In the genomic region with DNA sequence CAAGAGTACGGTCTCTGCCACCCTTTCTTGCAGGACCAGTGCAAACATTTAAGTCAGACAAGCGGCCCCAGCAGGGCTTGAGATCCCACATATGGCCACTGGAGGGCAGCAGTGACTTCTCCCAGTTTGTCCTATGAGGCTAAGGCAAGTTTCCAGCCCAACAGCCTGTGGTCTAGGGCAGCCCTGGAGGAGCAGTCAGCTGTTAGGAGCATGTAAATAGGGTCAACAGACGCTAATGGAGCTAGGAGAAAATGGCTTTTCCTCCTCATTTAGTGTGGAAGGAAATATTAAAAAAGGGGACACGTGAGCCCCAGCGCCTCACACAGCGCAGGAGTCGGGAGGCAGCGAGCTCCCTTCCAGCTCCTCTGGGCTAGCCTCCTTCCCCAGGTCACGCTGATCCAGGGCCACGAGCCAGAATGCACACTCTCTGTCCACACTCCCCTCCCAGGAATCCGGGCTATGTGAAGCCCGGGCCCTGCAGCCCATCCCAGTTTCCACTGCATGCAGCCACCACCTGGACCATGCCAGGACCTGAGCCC, we compare ENCODE assay signal across 8 cellular contexts.
A peak's percentile ranks its signal among the peaks of the same experiment; 100 is the strongest.
DNase-seq lines count a peak whose midpoint lies in the region; ATAC-seq and TF ChIP-seq lines count a peak whose summit lies in the region.

No MANE protein-coding gene starts in this region.

- TF ChIP-seq CTCF in GM12872 (IDR thresholded peaks at IDR 0.05; ENCODE audit: insufficient read depth, low read depth, low read length) (peak; percentile 93), chondrocyte (IDR thresholded peaks at IDR 0.05) (peak; percentile 92)

- no peak overlapping the region for H3K4me3 Mint-ChIP-seq in chondrocyte (ENCODE audit: unreplicated experiment)

- H3K36me3 Mint-ChIP-seq in chondrocyte (ENCODE audit: low read depth): no peaks in the 10 kb centered on the region

- no peak for TF ChIP-seq POLR2A in GM18505 (IDR thresholded peaks at IDR 0.05; ENCODE audit: borderline replicate concordance, extremely low read depth, insufficient read depth, insufficient read length)

- H3K4me1 Mint-ChIP-seq in chondrocyte (ENCODE audit: low read depth): peaks cover 53% of the 10 kb centered on the region

- DNase-seq in NCI-H345 treated with DMSO at 0.1 percent for 48 hours (lab: John Stamatoyannopoulos, UW; ENCODE audit: unreplicated experiment) (peak; percentile 70), chondrocyte (ENCODE audit: low spot score) (no peak), left colon (peak; percentile 79 to 84)
- DNase-seq in activated CD4-positive, alpha-beta T cell treated with anti-CD3 and anti-CD28 coated beads for 1 hour: peak; percentile 48
- DNase-seq in stimulated activated CD4-positive, alpha-beta T cell treated with anti-CD3 and anti-CD28 coated beads, Interleukin-1b, Interleukin-23, amount 100 ng/mL, for 48 hours: peak; percentile 73

- no peaks in the 10 kb centered on the region for H3K27me3 Mint-ChIP-seq in chondrocyte (ENCODE audit: low read depth)

- peak overlapping the region; percentile 1 for H3K27ac Mint-ChIP-seq in chondrocyte (ENCODE audit: unreplicated experiment)

- intact Hi-C loops in left colon (cut with DNase I, micrococcal nuclease): no loop called here

- ATAC-seq in HG03108 (IDR thresholded peaks at IDR 0.05; ENCODE audit: unreplicated experiment) (peak; percentile 61), left colon (peak; percentile 96), GM18505 (IDR thresholded peaks at IDR 0.05; ENCODE audit: unreplicated experiment) (no peak)

- H3K9me3 Mint-ChIP-seq in chondrocyte (ENCODE audit: low read depth): no peaks in the 10 kb centered on the region
